Comparison of ENCODE assay signal across 9 cellular contexts in genomic region chr5:143606043-143606752, GRCh38.
DNase-seq lines count a peak whose midpoint lies in the region; ATAC-seq and TF ChIP-seq lines count a peak whose summit lies in the region.
"Had no signal": no experiment of that assay in that cellular context is flagged by ENCODE, and none has a peak within 500 bp of the region (broad histone marks: within the 10 kb centered on the region; RNA-seq: fewer than 3 reads in every experiment).

No MANE protein-coding gene starts in this region.

- no peaks in the 10 kb centered on the region for H3K9me2 ChIP-seq in OCI-LY1 (ENCODE audit: low read depth, low read length)

- peaks cover 5% of the 10 kb centered on the region for H3K36me3 Mint-ChIP-seq in stimulated activated memory B cell treated with anti-CD40 and anti-IgM and Interleukin-4, amounts not matched to agents 10 μg/mL and 1 μg/mL and 100 μg/mL, for 72 hours

- no peaks in the 10 kb centered on the region for H3F3A ChIP-seq in OCI-LY1 (ENCODE audit: insufficient read depth, low read length)

- DNase-seq in activated T-cell treated with anti-CD3 and anti-CD28 coated beads for 24 hours (ENCODE audit: low read depth) (peak; percentile 8), activated T-cell treated with anti-CD3 and anti-CD28 coated beads for 4 hours (no peak), DMS53 treated with DMSO at 0.1 percent for 48 hours (lab: John Stamatoyannopoulos, UW; ENCODE audit: unreplicated experiment) (no peak), NCI-H1436 treated with DMSO at 0.1 percent for 48 hours (lab: John Stamatoyannopoulos, UW) (no peak), C1 segment of cervical spinal cord (lab: John Stamatoyannopoulos, UW) (no peak)
- DNase-seq: NCI-H748 treated with DMSO at 0.1 percent for 48 hours had no signal

- H2AFZ ChIP-seq in OCI-LY1 (ENCODE audit: low read length): no peak overlapping the region

- no peak overlapping the region for H3K4me3 Mint-ChIP-seq in stimulated activated memory B cell treated with anti-CD40 and anti-IgM and Interleukin-4, amounts not matched to agents 10 μg/mL and 1 μg/mL and 100 μg/mL, for 72 hours

- no peak for TF ChIP-seq CTCF in OCI-LY1 (IDR thresholded peaks at IDR 0.05; ENCODE audit: low read length)

- no peaks in the 10 kb centered on the region for H3K27me3 Mint-ChIP-seq in stimulated activated memory B cell treated with anti-CD40 and anti-IgM and Interleukin-4, amounts not matched to agents 10 μg/mL and 1 μg/mL and 100 μg/mL, for 72 hours

- peaks cover 23% of the 10 kb centered on the region for H3K4me1 Mint-ChIP-seq in stimulated activated memory B cell treated with anti-CD40 and anti-IgM and Interleukin-4, amounts not matched to agents 10 μg/mL and 1 μg/mL and 100 μg/mL, for 72 hours

- H3K79me2 ChIP-seq in OCI-LY1 (ENCODE audit: insufficient read depth, low read length): no peaks in the 10 kb centered on the region

- peak overlapping the region; percentile 43; the same call in 1 of the 2 replicates for H3K4me2 ChIP-seq in OCI-LY1 (ENCODE audit: low read length)

- H3K27me3 ChIP-seq in OCI-LY1 (ENCODE audit: insufficient read depth, low read length): no peaks in the 10 kb centered on the region

- no peak overlapping the region for H3K4me3 ChIP-seq in OCI-LY1 (ENCODE audit: low read depth, low read length, poor library complexity, severe bottlenecking)

- peaks cover 3% of the 10 kb centered on the region for H3K9me3 Mint-ChIP-seq in stimulated activated memory B cell treated with anti-CD40 and anti-IgM and Interleukin-4, amounts not matched to agents 10 μg/mL and 1 μg/mL and 100 μg/mL, for 72 hours

- no peaks in the 10 kb centered on the region for H4K20me1 ChIP-seq in OCI-LY1 (ENCODE audit: insufficient read depth, low read length)

- H3K9me3 ChIP-seq in OCI-LY1 (ENCODE audit: low read length): 0 out of 2 replicates have a peak, but pooled peaks cover 2% of the 10 kb centered on the region

- no peak overlapping the region for H3K27ac Mint-ChIP-seq in stimulated activated memory B cell treated with anti-CD40 and anti-IgM and Interleukin-4, amounts not matched to agents 10 μg/mL and 1 μg/mL and 100 μg/mL, for 72 hours

- H3K36me3 ChIP-seq in OCI-LY1 (ENCODE audit: insufficient read depth, low read length): no peaks in the 10 kb centered on the region

- H3K4me1 ChIP-seq in OCI-LY1 (ENCODE audit: insufficient read depth, low read length, severe bottlenecking): peaks cover 15% of the 10 kb centered on the region

- H3K9ac ChIP-seq in OCI-LY1 (ENCODE audit: low read length): no peak overlapping the region

- H3K27ac ChIP-seq in OCI-LY1 (ENCODE audit: low read depth, low read length, poor library complexity, severe bottlenecking): no peak overlapping the region

- peak; percentile 76 for ATAC-seq in HG02840 (IDR thresholded peaks at IDR 0.05; ENCODE audit: low FRiP score, unreplicated experiment)
- ATAC-seq in stimulated activated memory B cell treated with anti-CD40 and anti-IgM and Interleukin-4, amounts not matched to agents 10 μg/mL and 1 μg/mL and 100 μg/mL, for 72 hours: peak; percentile 68
